ENCODE assay signal across 26 cellular contexts in the genomic region with DNA sequence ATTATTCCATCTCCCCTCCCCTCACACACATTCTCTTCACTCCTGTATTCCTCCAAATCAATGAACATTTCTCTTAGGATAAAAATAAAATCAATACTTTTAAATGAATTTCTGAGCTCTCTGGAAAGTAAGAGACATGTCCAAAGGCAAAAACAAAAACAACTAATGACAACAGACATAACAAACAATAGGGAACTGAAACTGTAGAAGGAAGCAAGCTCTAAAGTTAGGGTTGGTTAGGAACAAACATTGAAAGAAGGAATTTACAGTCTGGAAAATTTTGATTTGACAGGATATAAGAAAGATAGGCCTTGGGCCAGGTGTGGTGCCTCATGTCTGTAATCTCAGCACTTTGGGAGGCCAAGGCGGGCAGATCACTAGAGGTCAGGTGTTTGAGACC. TPM values are rescaled to one million over a fixed set of nuclear protein-coding genes. Genes with fewer than 3 reads are reported as not detected.
"Had no signal": no experiment of that assay in that cellular context is flagged by ENCODE, and none has a peak within 500 bp of the region (broad histone marks: within the 10 kb centered on the region; RNA-seq: fewer than 3 reads in every experiment).

No MANE protein-coding gene starts in this region.

- H3K9me3 Mint-ChIP-seq: activated CD8-positive, alpha-beta T cell treated with anti-CD3 and anti-CD28 coated beads for 36 hours; activated naive CD4-positive, alpha-beta T cell treated with anti-CD3 and anti-CD28 coated beads, Interleukin-2, amount 50 U/mL, for 24 hours had no signal

- H3K9me3 ChIP-seq: breast epithelium, colonic mucosa, Peyer's patch had no signal

- DNase-seq: activated CD4-positive, alpha-beta T cell treated with anti-CD3 and anti-CD28 coated beads for 36 hours; activated CD4-positive, CD25-positive, alpha-beta regulatory T cell; activated CD8-positive, alpha-beta memory T cell treated with anti-CD3 and anti-CD28 coated beads, Interleukin-2, amount 50 U/mL, for 48 hours; activated CD8-positive, alpha-beta T cell treated with anti-CD3 and anti-CD28 coated beads for 36 hours; activated effector memory CD4-positive, alpha-beta T cell treated with Interleukin-2 at 50 U/mL for 16 hours; activated naive CD4-positive, alpha-beta T cell; activated T-cell treated with anti-CD3 and anti-CD28 coated beads, Interleukin-2, amount 50 U/mL, for 1 hour; aorta; caudate nucleus; colonic mucosa; MM.1S; NCI-H1105; NCI-H1436; NCI-H1694 treated with DMSO at 0.1 percent for 48 hours; NCI-H2029 treated with DMSO at 0.1 percent for 48 hours; NCI-H345; NCI-H510A; NCI-H526 treated with DMSO at 0.1 percent for 48 hours; NCI-H82; Peyer's patch; SIG-M5; T-cell; T-helper 2 cell; T1000 had no signal

- H3K27ac Mint-ChIP-seq: activated CD4-positive, alpha-beta T cell treated with anti-CD3 and anti-CD28 coated beads for 36 hours; activated CD8-positive, alpha-beta T cell treated with anti-CD3 and anti-CD28 coated beads for 36 hours; activated naive CD4-positive, alpha-beta T cell treated with anti-CD3 and anti-CD28 coated beads, Interleukin-2, amount 50 U/mL, for 24 hours; T-cell had no signal

- H3K36me3 Mint-ChIP-seq: activated naive CD4-positive, alpha-beta T cell treated with anti-CD3 and anti-CD28 coated beads, Interleukin-2, amount 50 U/mL, for 24 hours; T-cell had no signal

- H3K4me1 ChIP-seq: breast epithelium, colonic mucosa, Peyer's patch had no signal

- H3K36me3 ChIP-seq: breast epithelium, colonic mucosa, Peyer's patch had no signal

- H3K27ac ChIP-seq: breast epithelium, colonic mucosa, Peyer's patch had no signal

- ATAC-seq: activated CD4-positive, alpha-beta T cell treated with anti-CD3 and anti-CD28 coated beads for 36 hours; activated CD8-positive, alpha-beta T cell treated with anti-CD3 and anti-CD28 coated beads for 36 hours; T-cell had no signal

- H3K4me1 Mint-ChIP-seq: activated CD4-positive, alpha-beta T cell treated with anti-CD3 and anti-CD28 coated beads for 36 hours; activated naive CD4-positive, alpha-beta T cell treated with anti-CD3 and anti-CD28 coated beads, Interleukin-2, amount 50 U/mL, for 24 hours; T-cell had no signal

- H3K4me3 ChIP-seq: breast epithelium, colonic mucosa, Peyer's patch had no signal

- H3K27me3 ChIP-seq: breast epithelium, colonic mucosa, Peyer's patch had no signal

- H3K4me3 Mint-ChIP-seq: activated CD4-positive, alpha-beta T cell treated with anti-CD3 and anti-CD28 coated beads for 36 hours; activated CD8-positive, alpha-beta T cell treated with anti-CD3 and anti-CD28 coated beads for 36 hours; activated naive CD4-positive, alpha-beta T cell treated with anti-CD3 and anti-CD28 coated beads, Interleukin-2, amount 50 U/mL, for 24 hours; T-cell had no signal

RNA-seq across cellular contexts. Expression of a gene that starts 17.5 kb away (rescaled TPM):
- total RNA-seq: activated CD4-positive, alpha-beta T cell treated with anti-CD3 and anti-CD28 coated beads for 36 hours; activated CD8-positive, alpha-beta T cell treated with anti-CD3 and anti-CD28 coated beads for 36 hours had no signal
